25 cellular contexts compared by ENCODE assay signal in genomic region chr16:84298376-84298899, GRCh38. TPM values are rescaled to one million over a fixed set of nuclear protein-coding genes. Genes with fewer than 3 reads are reported as not detected.
A peak's percentile ranks its signal among the peaks of the same experiment; 100 is the strongest.
DNase-seq lines count a peak whose midpoint lies in the region; ATAC-seq and TF ChIP-seq lines count a peak whose summit lies in the region.
"Had no signal": no experiment of that assay in that cellular context is flagged by ENCODE, and none has a peak within 500 bp of the region (broad histone marks: within the 10 kb centered on the region; RNA-seq: fewer than 3 reads in every experiment).

No MANE protein-coding gene starts in this region.

- ATAC-seq in GM23338, result no peak
- no peak for ATAC-seq in lower lobe of right lung
- ATAC-seq in GM21529 (IDR thresholded peaks at IDR 0.05; ENCODE audit: unreplicated experiment), result no peak
- ATAC-seq: HepG2 had no signal

- H3K9me3 ChIP-seq in colonic mucosa (no peaks in the 10 kb centered on the region), mucosa of rectum (ENCODE audit: control insufficient read depth in 2 of 2, low read length in 2 of 2) (no peaks in the 10 kb centered on the region), smooth muscle cell (replicated peaks; ENCODE audit: low read depth) (no peaks in the 10 kb centered on the region), lower lobe of right lung (no peaks in the 10 kb centered on the region)
- H3K9me3 ChIP-seq: BLaER1, SK-N-SH had no signal

- H3K9me3 Mint-ChIP-seq in GM23338, result no peaks in the 10 kb centered on the region
- H3K9me3 Mint-ChIP-seq: CD4-positive, alpha-beta memory T cell had no signal

- intact Hi-C loops in colonic mucosa (cut with DNase I) (no loop called here), lower lobe of right lung (cut with DNase I) (no loop called here)

- no peaks in the 10 kb centered on the region for H3K36me3 Mint-ChIP-seq in GM23338 (ENCODE audit: low read depth)
- H3K36me3 Mint-ChIP-seq: CD4-positive, alpha-beta memory T cell had no signal

- H3K9me2 ChIP-seq in GM23338 (ENCODE audit: insufficient read depth), result no peaks in the 10 kb centered on the region
- H3K9me2 ChIP-seq: SK-N-SH had no signal

- H2AFZ ChIP-seq in GM23338 (peak overlapping the region; percentile 63), smooth muscle cell (ENCODE audit: low read depth) (no peak overlapping the region)

- DNase-seq in GM23338 (ENCODE audit: low spot score) (no peak), colonic mucosa (no peak), smooth muscle cell (lab: John Stamatoyannopoulos, UW; ENCODE audit: unreplicated experiment) (no peak), NCI-H1417 treated with DMSO at 0.1 percent for 48 hours (lab: John Stamatoyannopoulos, UW) (no peak), lower lobe of right lung (no peak), anterior cingulate cortex (lab: John Stamatoyannopoulos, UW) (no peak)
- DNase-seq: Calu3; CD4-positive, alpha-beta memory T cell; DMS53; EL; H7; MV-4-11; NCI-H1436; NCI-H2029; NCI-H446; NCI-H526 treated with DMSO at 0.1 percent for 48 hours; OCI-M1; RPMI8226; SHP77 treated with DMSO at 0.1 percent for 48 hours; SK-N-SH had no signal

- no peak overlapping the region for H3K4me3 Mint-ChIP-seq in GM23338
- H3K4me3 Mint-ChIP-seq: CD4-positive, alpha-beta memory T cell had no signal

- TF ChIP-seq CTCF in GM23338 (conservative IDR thresholded peaks at IDR 0.05; ENCODE audit: low read depth in 2 of 2), result no peak
- TF ChIP-seq CTCF in colonic mucosa (IDR thresholded peaks at IDR 0.05), result no peak
- TF ChIP-seq CTCF in smooth muscle cell (IDR thresholded peaks at IDR 0.05; ENCODE audit: borderline replicate concordance, insufficient read depth, poor library complexity, severe bottlenecking), result no peak
- no peak for TF ChIP-seq CTCF in lower lobe of right lung (IDR thresholded peaks at IDR 0.05)

- H3F3A ChIP-seq in GM23338 (replicated peaks; ENCODE audit: low read depth), result peaks cover 3% of the 10 kb centered on the region; the same call in 1 of the 2 replicates
- peaks cover 11% of the 10 kb centered on the region for H3F3A ChIP-seq in smooth muscle cell (ENCODE audit: low read depth)

- no peaks in the 10 kb centered on the region for H3K27me3 ChIP-seq in GM23338 (ENCODE audit: insufficient read depth)
- H3K27me3 ChIP-seq in colonic mucosa, result no peaks in the 10 kb centered on the region
- peaks cover 0 to 3% of the 10 kb centered on the region in 2 donors for H3K27me3 ChIP-seq in mucosa of rectum (ENCODE audit: control insufficient read depth in 2 of 2, insufficient read depth in 2 of 2, low read length in 2 of 2)
- no peaks in the 10 kb centered on the region for H3K27me3 ChIP-seq in smooth muscle cell (ENCODE audit: low read depth)
- H3K27me3 ChIP-seq in lower lobe of right lung (ENCODE audit: low read depth), result peaks cover 6% of the 10 kb centered on the region

- H3K27ac ChIP-seq in GM23338 (ENCODE audit: low read depth) (no peak overlapping the region), colonic mucosa (peak overlapping the region; percentile 53), mucosa of rectum (ENCODE audit: low read depth in 2 of 2, low read length in 2 of 2) (peak overlapping the region; percentile 31 to 52), smooth muscle cell (ENCODE audit: low read depth) (peak overlapping the region; percentile 5), lower lobe of right lung (no peak overlapping the region)
- H3K27ac ChIP-seq: BLaER1, KMS-11 had no signal

- peaks cover 43% of the 10 kb centered on the region for H3K4me1 ChIP-seq in GM23338 (ENCODE audit: insufficient read depth)
- peaks cover 10% of the 10 kb centered on the region for H3K4me1 ChIP-seq in colonic mucosa
- H3K4me1 ChIP-seq in mucosa of rectum (ENCODE audit: control insufficient read depth in 2 of 2, insufficient read depth in 2 of 2, low read length in 2 of 2), result peaks cover 9 to 12% of the 10 kb centered on the region in 2 donors
- peaks cover 3% of the 10 kb centered on the region for H3K4me1 ChIP-seq in smooth muscle cell (ENCODE audit: low read depth)
- peaks cover 27% of the 10 kb centered on the region for H3K4me1 ChIP-seq in lower lobe of right lung

- peaks cover 12% of the 10 kb centered on the region for H3K27me3 Mint-ChIP-seq in GM23338 (ENCODE audit: insufficient read depth, low read depth, poor library complexity)

- no peak overlapping the region for H3K4me3 ChIP-seq in GM23338
- H3K4me3 ChIP-seq in colonic mucosa, result no peak overlapping the region
- no peak overlapping the region for H3K4me3 ChIP-seq in mucosa of rectum (ENCODE audit: low read length in 2 of 2)
- H3K4me3 ChIP-seq in smooth muscle cell, result no peak overlapping the region
- H3K4me3 ChIP-seq in lower lobe of right lung, result no peak overlapping the region
- H3K4me3 ChIP-seq: BLaER1 had no signal

- H3K4me2 ChIP-seq in GM23338 (no peak overlapping the region), smooth muscle cell (peak overlapping the region; percentile 48)
- H3K4me2 ChIP-seq: BLaER1, KMS-11, SK-N-SH had no signal

- no peak overlapping the region for H3K9ac ChIP-seq in colonic mucosa (ENCODE audit: low read depth in 2 of 2, low read length in 2 of 2)
- H3K9ac ChIP-seq in mucosa of rectum (ENCODE audit: low read depth in 1 of 2, low read length in 2 of 2), result no peak overlapping the region
- H3K9ac ChIP-seq in smooth muscle cell (ENCODE audit: low read depth), result no peak overlapping the region
- H3K9ac ChIP-seq: BLaER1, KMS-11, SK-N-SH had no signal

- H3K79me2 ChIP-seq in GM23338 (replicated peaks; ENCODE audit: insufficient read depth) (no peaks in the 10 kb centered on the region), smooth muscle cell (ENCODE audit: low read depth) (peaks cover 56% of the 10 kb centered on the region)

- H3K36me3 ChIP-seq in GM23338 (ENCODE audit: insufficient read depth) (no peaks in the 10 kb centered on the region), colonic mucosa (no peaks in the 10 kb centered on the region), mucosa of rectum (ENCODE audit: control insufficient read depth in 2 of 2, insufficient read depth in 2 of 2, low read length in 2 of 2) (no peaks in the 10 kb centered on the region), smooth muscle cell (ENCODE audit: low read depth) (no peaks in the 10 kb centered on the region), lower lobe of right lung (no peaks in the 10 kb centered on the region)
- H3K36me3 ChIP-seq: BLaER1 had no signal

- H4K20me1 ChIP-seq in GM23338 (replicated peaks; ENCODE audit: insufficient read depth), result no peaks in the 10 kb centered on the region
- no peaks in the 10 kb centered on the region for H4K20me1 ChIP-seq in smooth muscle cell (ENCODE audit: low read depth)
- H4K20me1 ChIP-seq: BLaER1 had no signal

- 0 out of 2 replicates have a peak overlapping the region, but pooled peaks have one; percentile 23 for H3K27ac Mint-ChIP-seq in GM23338
- H3K27ac Mint-ChIP-seq: CD4-positive, alpha-beta memory T cell had no signal

- peaks cover 60% of the 10 kb centered on the region for H3K4me1 Mint-ChIP-seq in GM23338

- whole genome bisulfite sequencing in smooth muscle cell (ENCODE audit: low lambda C conversion rate), result 78% methylated on average over 13 of the region's 13 CpGs

TF ChIP-seq in GM23338, 12 proteins besides CTCF, POLR2A, EP300 and RAD21 (continues in another document):
- TF ChIP-seq ZNF331 (CRISPR knock-in tag; IDR thresholded peaks at IDR 0.05; ENCODE audit: low read depth) (no peak), STAT1 (IDR thresholded peaks at IDR 0.05; ENCODE audit: unreplicated experiment) (no peak)

RNA-seq across cellular contexts. Expression of gene WFDC1, which starts 3.8 kb away (rescaled TPM):
- 0.43 and 0.76 TPM in 2 replicates for total RNA-seq in GM23338 (2014; rRNA removed; shearing (Covaris generic))
- polyA plus RNA-seq in GM23338 (2016; fragmentation: Nextera tagmentation; extraction: Ambion mirVana) (0.70 and 0.95 TPM in 2 replicates), smooth muscle cell (249 and 362 TPM in 2 replicates)
- total RNA-seq in colonic mucosa (10 to 100 TPM in 1 of 2 donors, 1 to 10 TPM in 1; 4.4 to 17.4 TPM), smooth muscle cell (150 and 176 TPM in 2 replicates), lower lobe of right lung (18.0 TPM)
- total RNA-seq: Calu3; CD4-positive, alpha-beta memory T cell; HepG2 had no signal
- polyA plus RNA-seq: CD4-positive, alpha-beta memory T cell; HepG2 had no signal

RNA-seq across cellular contexts. Expression of gene KCNG4, which starts 58.6 kb away (rescaled TPM):
- total RNA-seq in GM23338 (2014; rRNA removed; shearing (Covaris generic)), result 0.07 TPM in 1 of 2 replicates, not detected in the other
- polyA plus RNA-seq in GM23338 (2016; fragmentation: Nextera tagmentation; extraction: Ambion mirVana), result not detected in 2 replicates
- not detected for total RNA-seq in colonic mucosa
- total RNA-seq in smooth muscle cell, result not detected in 2 replicates
- not detected in 2 replicates for polyA plus RNA-seq in smooth muscle cell
- not detected for total RNA-seq in lower lobe of right lung
- total RNA-seq: Calu3; CD4-positive, alpha-beta memory T cell; H7; HepG2 had no signal
- polyA plus RNA-seq: CD4-positive, alpha-beta memory T cell; HepG2; SK-N-SH had no signal

Comparison
In these comparisons a context has a peak if more than half of its experiments do, and no peak if none do; other contexts are left out.
1. H3K27ac ChIP-seq: peak in colonic mucosa (single experiment), mucosa of rectum (2 of 2) and smooth muscle cell (single experiment); none in GM23338 (single experiment) and lower lobe of right lung (single experiment).